In genomic region chr11:35950082-35950481, GRCh38 we compare ENCODE assay signal across 33 cellular contexts. TPM values are rescaled to one million over a fixed set of nuclear protein-coding genes. Genes with fewer than 3 reads are reported as not detected.
"Had no signal": no experiment of that assay in that cellular context is flagged by ENCODE, and none has a peak within 500 bp of the region (broad histone marks: within the 10 kb centered on the region; RNA-seq: fewer than 3 reads in every experiment).

No MANE protein-coding gene starts in this region.

- H3K27me3 ChIP-seq: adrenal gland, body of pancreas, MG63, Peyer's patch had no signal

- H3K4me3 ChIP-seq: adrenal gland, body of pancreas, K562, MG63, Peyer's patch had no signal

- H3K36me3 ChIP-seq: adrenal gland, MG63, Peyer's patch had no signal

- H3K9me3 ChIP-seq: adrenal gland, body of pancreas, MG63, Peyer's patch had no signal

- ATAC-seq: activated naive CD4-positive, alpha-beta T cell treated with anti-CD3 and anti-CD28 coated beads, Interleukin-2, amount 50 U/mL, for 72 hours; activated T-cell treated with anti-CD3 and anti-CD28 coated beads, Interleukin-2, amount 50 U/mL, for 4 hours; body of pancreas; K562; Right ventricle myocardium inferior; SK-N-SH treated with all-trans-retinoic acid at 6 μM for 48 hours had no signal

- H3K4me1 ChIP-seq: Peyer's patch had no signal

- DNase-seq: activated B cell treated with CpG ODN at 0.5 μM for 24 hours; activated CD4-positive, alpha-beta memory T cell treated with anti-CD3 and anti-CD28 coated beads for 36 hours; activated CD4-positive, alpha-beta T cell treated with anti-CD3 and anti-CD28 coated beads for 4 hours; activated CD4-positive, alpha-beta T cell treated with anti-CD3 and anti-CD28 coated beads, Interleukin-2, amount 50 U/mL, for 1 hour; activated CD4-positive, CD25-positive, alpha-beta regulatory T cell treated with anti-CD3 and anti-CD28 coated beads, Interleukin-2, amount 50 U/mL, for 72 hours; activated CD8-positive, alpha-beta memory T cell treated with anti-CD3 and anti-CD28 coated beads, Interleukin-2, amount 50 U/mL, for 4 hours; activated gamma-delta T cell treated with Interleukin-2 at 50 U/mL for 16 hours; activated naive CD4-positive, alpha-beta T cell treated with anti-CD3 and anti-CD28 coated beads for 36 hours; activated T-cell treated with anti-CD3 and anti-CD28 coated beads for 4 hours; activated T-cell treated with anti-CD3 and anti-CD28 coated beads, Interleukin-2, amount 50 U/mL, for 4 hours; body of pancreas; MG63; NCI-H1048; NCI-H1105 treated with DMSO at 0.1 percent for 48 hours; NCI-H1436; NCI-H1694; NCI-H1930; NCI-H2081 treated with DMSO at 0.1 percent for 48 hours; NCI-H345; NCI-H524 treated with DMSO at 0.1 percent for 48 hours; Peyer's patch; RPMI8226; SIG-M5; T-helper 1 cell; T-helper 2 cell; T-helper 9 cell had no signal

- FAIRE-seq: astrocyte, K562 had no signal

- H3K27ac ChIP-seq: adrenal gland, body of pancreas, Peyer's patch, VCaP had no signal

RNA-seq across cellular contexts. Expression of gene LDLRAD3, which starts 6.2 kb away (rescaled TPM):
- total RNA-seq: activated B cell treated with CpG ODN at 0.5 μM for 24 hours had no signal
